ENCODE assay signal across 11 cellular contexts in the genomic region with DNA sequence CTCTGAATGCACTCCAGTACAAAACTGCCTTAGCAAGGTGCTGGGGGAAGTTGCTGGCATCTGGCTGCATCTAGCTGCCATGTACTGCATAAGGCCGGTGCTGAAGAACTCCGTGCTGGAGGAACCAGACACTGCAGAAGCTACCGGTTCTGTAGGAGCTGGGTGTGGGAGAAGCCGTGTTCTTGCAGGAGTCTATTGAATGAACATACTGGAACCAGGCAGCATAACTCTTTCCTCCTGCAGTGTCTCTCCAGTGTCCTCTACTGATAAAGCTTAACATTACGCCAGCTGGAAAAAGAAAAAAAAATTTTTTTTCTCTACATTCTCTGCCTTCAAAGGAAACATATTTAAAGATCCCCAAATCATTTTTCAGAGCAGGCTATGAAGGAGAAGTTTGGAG. TPM values are rescaled to one million over a fixed set of nuclear protein-coding genes. Genes with fewer than 3 reads are reported as not detected.
DNase-seq lines count a peak whose midpoint lies in the region; ATAC-seq and TF ChIP-seq lines count a peak whose summit lies in the region.
"Had no signal": no experiment of that assay in that cellular context is flagged by ENCODE, and none has a peak within 500 bp of the region (broad histone marks: within the 10 kb centered on the region; RNA-seq: fewer than 3 reads in every experiment).

No MANE protein-coding gene starts in this region.

- H3K27me3 ChIP-seq in gastrocnemius medialis, result no peaks in the 10 kb centered on the region
- H3K27me3 ChIP-seq in MG63, result no peaks in the 10 kb centered on the region

- no peak overlapping the region for H3K4me3 ChIP-seq in gastrocnemius medialis
- H3K4me3 ChIP-seq in MG63, result no peak overlapping the region

- ATAC-seq in gastrocnemius medialis, result peak; percentile 74 to 76
- no peak for ATAC-seq in GM21619 (IDR thresholded peaks at IDR 0.05; ENCODE audit: unreplicated experiment)
- ATAC-seq: activated naive CD4-positive, alpha-beta T cell treated with anti-CD3 and anti-CD28 coated beads, Interleukin-2, amount 50 U/mL, for 72 hours had no signal

- peak in 2 of 5 experiments; percentile 10 to 28 for TF ChIP-seq CTCF in gastrocnemius medialis (IDR thresholded peaks at IDR 0.05 in 4 of 5, conservative IDR thresholded peaks at IDR 0.05 in 1 of 5)

- in situ Hi-C loops in gastrocnemius medialis (cut with MboI; ENCODE audit: low sequenced_read_pairs in 4 of 4), result loop anchor here in 1 of 4 donors (10.0 kb wide), 1 partner anchor 51 kb away; no protein-coding TSS in a partner anchor

- TF ChIP-seq POLR2A in gastrocnemius medialis (IDR thresholded peaks at IDR 0.05), result no peak

- peaks cover 0 to 6% of the 10 kb centered on the region in 2 donors for H3K4me1 ChIP-seq in gastrocnemius medialis

- peak; percentile 1 for DNase-seq in NCI-H2227 treated with DMSO at 0.1 percent for 48 hours (lab: John Stamatoyannopoulos, UW)
- no peak for DNase-seq in NCI-H2227 (lab: John Stamatoyannopoulos, UW; ENCODE audit: unreplicated experiment)
- DNase-seq in NCI-H69 (lab: John Stamatoyannopoulos, UW), result peak; percentile 26
- DNase-seq in fibroblast of gingiva (ENCODE audit: low read depth), result peak; percentile 26
- DNase-seq in gastrocnemius medialis, result no peak
- no peak for DNase-seq in GM19240 (ENCODE audit: insufficient read length, low spot score)
- DNase-seq in MG63, result no peak
- DNase-seq: COR-L47, foreskin melanocyte had no signal

- peak overlapping the region; percentile 9 to 42 (median 30) for H3K27ac ChIP-seq in gastrocnemius medialis

- intact Hi-C loops in gastrocnemius medialis (cut with DNase I; ENCODE audit: low total_unique reads), result loop anchor here (2.0 kb wide), 1 partner anchor 49 kb away; no protein-coding TSS in a partner anchor

- H3K36me3 ChIP-seq in gastrocnemius medialis (peaks cover 2 to 44% of the 10 kb centered on the region in 2 donors), MG63 (no peaks in the 10 kb centered on the region)

- H3K9me3 ChIP-seq in gastrocnemius medialis, result no peaks in the 10 kb centered on the region
- H3K9me3 ChIP-seq in MG63, result no peaks in the 10 kb centered on the region

RNA-seq across cellular contexts. Expression of a gene that starts 38.5 kb away (rescaled TPM):
- total RNA-seq in gastrocnemius medialis, result 10 to 100 TPM; 16.4 to 51.0 (median 29.4) TPM
- total RNA-seq in MG63 (2014; rRNA removed; shearing (Covaris generic); ENCODE audit: low replicate concordance), result 3.2 and 5.0 TPM in 2 replicates

Comparison
In these comparisons a context has a peak if more than half of its experiments do, and no peak if none do; other contexts are left out.
1. DNase-seq: peak in NCI-H2227 treated with DMSO at 0.1 percent for 48 hours (single experiment), NCI-H69 (single experiment) and fibroblast of gingiva (single experiment); none in NCI-H2227 (single experiment), gastrocnemius medialis (0 of 2), GM19240 (single experiment) and MG63 (single experiment).